ENCODE assay signal across 12 cellular contexts in the genomic region with DNA sequence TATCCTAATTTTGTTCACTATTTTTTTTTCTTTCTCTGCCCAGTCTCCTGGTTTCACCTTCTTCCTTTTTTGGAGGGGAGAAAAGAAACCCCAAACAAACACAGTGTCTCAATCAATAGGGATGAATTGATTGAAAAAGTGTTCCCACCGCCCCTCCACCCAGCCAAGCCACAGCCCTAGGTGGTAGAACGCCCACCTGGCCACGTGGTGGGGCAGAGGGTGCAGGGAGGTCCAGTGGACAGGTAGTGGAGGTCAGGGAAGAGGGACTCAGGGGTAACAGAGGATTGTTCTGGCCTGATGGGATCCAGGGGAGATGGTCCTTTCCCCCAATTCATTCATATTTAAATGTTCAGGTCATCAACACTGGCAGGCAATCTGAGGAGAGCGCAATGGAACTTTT. TPM values are rescaled to one million over a fixed set of nuclear protein-coding genes. Genes with fewer than 3 reads are reported as not detected.
A peak's percentile ranks its signal among the peaks of the same experiment; 100 is the strongest.
DNase-seq lines count a peak whose midpoint lies in the region; ATAC-seq and TF ChIP-seq lines count a peak whose summit lies in the region.
"Had no signal": no experiment of that assay in that cellular context is flagged by ENCODE, and none has a peak within 500 bp of the region (broad histone marks: within the 10 kb centered on the region; RNA-seq: fewer than 3 reads in every experiment).

No MANE protein-coding gene starts in this region.

- H3K27ac ChIP-seq in SK-N-SH (ENCODE audit: low read depth in 2 of 2, low read length in 1 of 2) (peak overlapping the region; percentile 8 to 92; a peak in 3 of 4 replicates), mesenchymal stem cell (ENCODE audit: low read length, poor library complexity, severe bottlenecking) (peak overlapping the region; percentile 61)
- H3K27ac ChIP-seq: 22Rv1, parathyroid adenoma had no signal

- H2BK12ac ChIP-seq in mesenchymal stem cell (ENCODE audit: low read length in 2 of 2): peak overlapping the region; percentile 33 to 98

- H2BK5ac ChIP-seq in mesenchymal stem cell (ENCODE audit: low read depth, low read length, poor library complexity, severe bottlenecking): peak overlapping the region; percentile 31

- TF ChIP-seq EP300 in SK-N-SH (IDR thresholded peaks at IDR 0.05; ENCODE audit: borderline replicate concordance in 1 of 2, low read depth in 1 of 2, low read length in 1 of 2): no peak

- peaks cover 70% of the 10 kb centered on the region for H3F3A ChIP-seq in SK-N-SH (replicated peaks; ENCODE audit: insufficient read depth)

- peak overlapping the region; percentile 36 to 90 for H3K4ac ChIP-seq in mesenchymal stem cell (ENCODE audit: low read depth in 1 of 2, low read length in 2 of 2)

- H4K91ac ChIP-seq in mesenchymal stem cell (ENCODE audit: low read length): peak overlapping the region; percentile 93

- CTCF ChIA-PET in SK-N-SH (lab: Yijun Ruan, JAX): interaction anchor here (2.5 kb wide), 1 partner anchor 10 kb away, joined by 11 read pairs; no protein-coding TSS in a partner anchor

- H3K9me3 ChIP-seq in SK-N-SH (no peaks in the 10 kb centered on the region), endocrine pancreas (ENCODE audit: control insufficient read depth, low read length) (no peaks in the 10 kb centered on the region), mesenchymal stem cell (ENCODE audit: control insufficient read depth, low read length) (no peaks in the 10 kb centered on the region)

- no peaks in the 10 kb centered on the region for H3K9me3 Mint-ChIP-seq in type B pancreatic cell

- H3K9ac ChIP-seq in SK-N-SH (peak overlapping the region; percentile 85), endocrine pancreas (ENCODE audit: control insufficient read depth, insufficient read depth, low read length) (no peak overlapping the region), mesenchymal stem cell (ENCODE audit: low read length) (peak overlapping the region; percentile 93)
- H3K9ac ChIP-seq: parathyroid adenoma had no signal

- peaks cover 88% of the 10 kb centered on the region for H3K79me2 ChIP-seq in SK-N-SH (ENCODE audit: insufficient read depth)
- H3K79me2 ChIP-seq: parathyroid adenoma had no signal

- H3K4me3 ChIP-seq in SK-N-SH (ENCODE audit: low read depth in 2 of 2, low read length in 1 of 2): peak overlapping the region; percentile 58 to 90
- peak overlapping the region; percentile 84 for H3K4me3 ChIP-seq in endocrine pancreas (ENCODE audit: control insufficient read depth, insufficient read depth, low read length)
- peak overlapping the region; percentile 67 to 87 for H3K4me3 ChIP-seq in mesenchymal stem cell (ENCODE audit: insufficient read depth in 1 of 2, low read depth in 1 of 2, low read length in 2 of 2)

- peaks cover 15 to 20% of the 10 kb centered on the region in 2 experiments for H3K4me1 ChIP-seq in SK-N-SH (ENCODE audit: control insufficient read depth in 1 of 2, insufficient read depth in 2 of 2, low read depth in 1 of 2, low read length in 1 of 2)
- H3K4me1 ChIP-seq in endocrine pancreas (ENCODE audit: control insufficient read depth, insufficient read depth, low read length): no peaks in the 10 kb centered on the region
- H3K4me1 ChIP-seq in mesenchymal stem cell (ENCODE audit: control insufficient read depth, insufficient read depth, low read depth, low read length): peaks cover 5% of the 10 kb centered on the region

- H3K36me3 ChIP-seq in SK-N-SH (replicated peaks in 1 of 2; ENCODE audit: control insufficient read depth in 1 of 2, insufficient read depth in 2 of 2, low read length in 1 of 2) (peaks cover 36 to 37% of the 10 kb centered on the region in 2 experiments), endocrine pancreas (ENCODE audit: control insufficient read depth, insufficient read depth, low read length) (peaks cover 4% of the 10 kb centered on the region), mesenchymal stem cell (ENCODE audit: control insufficient read depth in 1 of 2, insufficient read depth in 2 of 2, low read depth in 1 of 2, low read length in 2 of 2) (peaks cover 0 to 2% of the 10 kb centered on the region in 2 experiments)

- H2BK120ac ChIP-seq in mesenchymal stem cell (ENCODE audit: low read depth, low read length): no peak overlapping the region

- no peaks in the 10 kb centered on the region for H3K9me2 ChIP-seq in SK-N-SH

- TF ChIP-seq CTCF in SK-N-SH (IDR thresholded peaks at IDR 0.05) (no peak), type B pancreatic cell (conservative IDR thresholded peaks at IDR 0.05) (no peak)

- peaks cover 45% of the 10 kb centered on the region for H3K4me1 Mint-ChIP-seq in type B pancreatic cell (ENCODE audit: unreplicated experiment)

- ATAC-seq in SK-N-SH treated with all-trans-retinoic acid at 6 μM for 48 hours: no peak
- no peak for ATAC-seq in HG03439 (IDR thresholded peaks at IDR 0.05; ENCODE audit: unreplicated experiment)
- ATAC-seq: activated CD8-positive, alpha-beta memory T cell treated with anti-CD3 and anti-CD28 coated beads, Interleukin-2, amount 10 ng/mL, durations not matched to agents 7 days and 5 days had no signal

- H3K36me3 Mint-ChIP-seq in type B pancreatic cell: peaks cover 7% of the 10 kb centered on the region
- H3K36me3 Mint-ChIP-seq: activated CD8-positive, alpha-beta memory T cell treated with anti-CD3 and anti-CD28 coated beads, Interleukin-2, amount 10 ng/mL, durations not matched to agents 7 days and 5 days had no signal

- peak overlapping the region; percentile 63 for H4K8ac ChIP-seq in mesenchymal stem cell (ENCODE audit: low read length)

- peak overlapping the region in 1 of 2 experiments; percentile 90 for H3K23ac ChIP-seq in mesenchymal stem cell (ENCODE audit: low read length in 2 of 2)

- H3K4me2 ChIP-seq in SK-N-SH: peak overlapping the region; percentile 94
- peak overlapping the region; percentile 70 for H3K4me2 ChIP-seq in mesenchymal stem cell (ENCODE audit: low read length, poor library complexity, severe bottlenecking)

- H3K27me3 ChIP-seq in SK-N-SH (ENCODE audit: insufficient read depth) (no peaks in the 10 kb centered on the region), endocrine pancreas (ENCODE audit: control insufficient read depth, insufficient read depth, low read length) (no peaks in the 10 kb centered on the region), mesenchymal stem cell (ENCODE audit: control insufficient read depth in 1 of 2, insufficient read depth in 1 of 2, low read length in 2 of 2) (no peaks in the 10 kb centered on the region)

- H3K18ac ChIP-seq in mesenchymal stem cell (ENCODE audit: low read depth in 1 of 2, low read length in 2 of 2): peak overlapping the region; percentile 56 to 96

- H4K20me1 ChIP-seq in SK-N-SH (ENCODE audit: insufficient read depth): peaks cover 41% of the 10 kb centered on the region

- no peak for TF ChIP-seq RAD21 in SK-N-SH (IDR thresholded peaks at IDR 0.05; ENCODE audit: low read length)

- no peaks in the 10 kb centered on the region for H3K79me1 ChIP-seq in mesenchymal stem cell (replicated peaks; ENCODE audit: low read length, poor library complexity, severe bottlenecking)

- no peak overlapping the region for H2AFZ ChIP-seq in SK-N-SH (ENCODE audit: low read depth)
- H2AFZ ChIP-seq in mesenchymal stem cell (ENCODE audit: low read depth, low read length): peak overlapping the region; percentile 58
- H2AFZ ChIP-seq: parathyroid adenoma had no signal

- H3K14ac ChIP-seq in mesenchymal stem cell (ENCODE audit: low read length in 2 of 2): peak overlapping the region in 1 of 2 experiments; percentile 93

- peak overlapping the region; percentile 61 for H2AK5ac ChIP-seq in mesenchymal stem cell (ENCODE audit: low read length, severe bottlenecking)

- H3K27ac Mint-ChIP-seq in type B pancreatic cell: peak overlapping the region; percentile 83
- H3K27ac Mint-ChIP-seq: activated CD8-positive, alpha-beta memory T cell treated with anti-CD3 and anti-CD28 coated beads, Interleukin-2, amount 10 ng/mL, durations not matched to agents 7 days and 5 days had no signal

- H3K27me3 Mint-ChIP-seq in type B pancreatic cell: peaks cover 25% of the 10 kb centered on the region

- DNase-seq in SK-N-SH: no peak
- no peak for DNase-seq in mesenchymal stem cell
- DNase-seq in type B pancreatic cell (ENCODE audit: extremely low spot score, unreplicated experiment): no peak
- DNase-seq in DMS 273 treated with DMSO at 0.1 percent for 48 hours (lab: John Stamatoyannopoulos, UW): no peak
- no peak for DNase-seq in SW 1271 (lab: John Stamatoyannopoulos, UW)
- DNase-seq: activated CD8-positive, alpha-beta memory T cell treated with anti-CD3 and anti-CD28 coated beads, Interleukin-2, amount 10 ng/mL, durations not matched to agents 7 days and 5 days; NCI-H2227 treated with DMSO at 0.1 percent for 48 hours had no signal

- POLR2A ChIA-PET in SK-N-SH (lab: Yijun Ruan, JAX): no interaction called here

- H3K4me3 Mint-ChIP-seq in type B pancreatic cell: peak overlapping the region; percentile 95
- H3K4me3 Mint-ChIP-seq: activated CD8-positive, alpha-beta memory T cell treated with anti-CD3 and anti-CD28 coated beads, Interleukin-2, amount 10 ng/mL, durations not matched to agents 7 days and 5 days had no signal

- no peak overlapping the region for H2BK15ac ChIP-seq in mesenchymal stem cell (ENCODE audit: low read depth, poor library complexity, severe bottlenecking)

- WGBS in SK-N-SH (ENCODE audit: low lambda C conversion rate): 61% methylated on average over 4 of the region's 4 CpGs
- WGBS in mesenchymal stem cell: 16% methylated on average over 3 of the region's 4 CpGs

TF ChIP-seq in SK-N-SH, 30 proteins besides CTCF, POLR2A, EP300 and RAD21:
- no peak for TF ChIP-seq NRF1 (IDR thresholded peaks at IDR 0.05; ENCODE audit: low read depth, low read length)
- TF ChIP-seq SIN3A (IDR thresholded peaks at IDR 0.05; ENCODE audit: borderline replicate concordance, low read depth, low read length): 0 out of 2 replicates have a peak, but pooled peaks have one; percentile 29

TF ChIP-seq in SK-N-SH treated with all-trans-retinoic acid at 6 μM for 48 hours, 23 proteins besides CTCF, POLR2A, EP300 and RAD21 (continues in another document):
- TF ChIP-seq, protein P1, sequence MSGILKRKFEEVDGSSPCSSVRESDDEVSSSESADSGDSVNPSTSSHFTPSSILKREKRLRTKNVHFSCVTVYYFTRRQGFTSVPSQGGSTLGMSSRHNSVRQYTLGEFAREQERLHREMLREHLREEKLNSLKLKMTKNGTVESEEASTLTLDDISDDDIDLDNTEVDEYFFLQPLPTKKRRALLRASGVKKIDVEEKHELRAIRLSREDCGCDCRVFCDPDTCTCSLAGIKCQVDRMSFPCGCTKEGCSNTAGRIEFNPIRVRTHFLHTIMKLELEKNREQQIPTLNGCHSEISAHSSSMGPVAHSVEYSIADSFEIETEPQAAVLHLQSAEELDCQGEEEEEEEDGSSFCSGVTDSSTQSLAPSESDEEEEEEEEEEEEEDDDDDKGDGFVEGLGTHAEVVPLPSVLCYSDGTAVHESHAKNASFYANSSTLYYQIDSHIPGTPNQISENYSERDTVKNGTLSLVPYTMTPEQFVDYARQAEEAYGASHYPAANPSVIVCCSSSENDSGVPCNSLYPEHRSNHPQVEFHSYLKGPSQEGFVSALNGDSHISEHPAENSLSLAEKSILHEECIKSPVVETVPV (CRISPR knock-in tag; IDR thresholded peaks at IDR 0.05): no peak
- no peak for TF ChIP-seq CSDC2 (CRISPR knock-in tag; IDR thresholded peaks at IDR 0.05)

RNA-seq across cellular contexts. Expression of gene INHBA, which starts 1.8 kb away (rescaled TPM):
- polyA plus RNA-seq in SK-N-SH (2012; rRNA removed): 81.0 and 110 TPM in 2 replicates
- 68.9 and 78.0 TPM in 2 replicates for polyA plus RNA-seq in SK-N-SH (2012; cell fraction: cytosol; rRNA removed)
- 100 and 120 TPM in 2 replicates for polyA plus RNA-seq in SK-N-SH (2012; cell fraction: nucleus; rRNA removed)
- polyA plus RNA-seq in mesenchymal stem cell (2013, experiment 1 of 2): 22.1 TPM
- polyA plus RNA-seq in mesenchymal stem cell (2013, experiment 2 of 2): 22.6 TPM
- 19.9 and 29.3 TPM in 2 replicates for total RNA-seq in type B pancreatic cell (ENCODE audit: low replicate concordance)
- total RNA-seq: activated CD8-positive, alpha-beta memory T cell treated with anti-CD3 and anti-CD28 coated beads, Interleukin-2, amount 10 ng/mL, durations not matched to agents 7 days and 5 days had no signal
